Comparison of ENCODE assay signal across 33 cellular contexts in genomic region chr6:128727500-128727899, GRCh38.
"Had no signal": no experiment of that assay in that cellular context is flagged by ENCODE, and none has a peak within 500 bp of the region (broad histone marks: within the 10 kb centered on the region; RNA-seq: fewer than 3 reads in every experiment).

No MANE protein-coding gene starts in this region.

- H3K27me3 ChIP-seq: adrenal gland, brain microvascular endothelial cell, breast epithelium had no signal

- H3K4me1 ChIP-seq: adrenal gland, body of pancreas, breast epithelium had no signal

- H3K9me3 ChIP-seq: adrenal gland, body of pancreas, breast epithelium had no signal

- H3K27ac ChIP-seq: adrenal gland, body of pancreas, brain microvascular endothelial cell, breast epithelium, VCaP had no signal

- FAIRE-seq: astrocyte, TTC549 had no signal

- DNase-seq: activated B cell treated with CpG ODN at 0.5 μM for 24 hours; activated CD4-positive, alpha-beta memory T cell treated with anti-CD3 and anti-CD28 coated beads for 36 hours; activated CD4-positive, alpha-beta T cell treated with anti-CD3 and anti-CD28 coated beads for 4 hours; activated CD4-positive, alpha-beta T cell treated with anti-CD3 and anti-CD28 coated beads, Interleukin-2, amount 10 ng/mL, durations not matched to agents 24 days and 14 days; activated CD4-positive, alpha-beta T cell treated with anti-CD3 and anti-CD28 coated beads, Interleukin-2, amount 50 U/mL, for 1 hour; activated CD4-positive, alpha-beta T cell treated with anti-CD3 and anti-CD28 coated beads, Interleukin-2, amount 50 U/mL, for 4 hours; activated CD4-positive, CD25-positive, alpha-beta regulatory T cell treated with anti-CD3 and anti-CD28 coated beads, Interleukin-2, amount 50 U/mL, for 72 hours; activated CD8-positive, alpha-beta memory T cell treated with anti-CD3 and anti-CD28 coated beads, Interleukin-2, amount 50 U/mL, for 4 hours; activated CD8-positive, alpha-beta T cell treated with anti-CD3 and anti-CD28 coated beads for 36 hours; activated effector memory CD4-positive, alpha-beta T cell treated with anti-CD3 and anti-CD28 coated beads, Interleukin-2, amount 50 U/mL, for 16 hours; activated gamma-delta T cell treated with Interleukin-2 at 50 U/mL for 16 hours; activated naive CD4-positive, alpha-beta T cell; activated naive CD4-positive, alpha-beta T cell treated with anti-CD3 and anti-CD28 coated beads for 36 hours; activated naive CD4-positive, alpha-beta T cell treated with anti-CD3 and anti-CD28 coated beads, Interleukin-2, amount 50 U/mL, for 16 hours; activated naive CD8-positive, alpha-beta T cell treated with anti-CD3 and anti-CD28 coated beads for 36 hours; activated T-cell treated with anti-CD3 and anti-CD28 coated beads for 4 hours; activated T-cell treated with anti-CD3 and anti-CD28 coated beads, Interleukin-2, amount 50 U/mL, for 1 hour; activated T-cell treated with anti-CD3 and anti-CD28 coated beads, Interleukin-2, amount 50 U/mL, for 4 hours; activated T-cell treated with anti-CD3 and anti-CD28 coated beads, Interleukin-2, amount 50 U/mL, for 72 hours; adrenal gland; amniotic stem cell; aorta; body of pancreas; brain microvascular endothelial cell; central memory CD4-positive, alpha-beta T cell; T-helper 2 cell; T-helper 9 cell had no signal

- H3K4me3 ChIP-seq: adrenal gland, body of pancreas, breast epithelium had no signal

- ATAC-seq: activated CD8-positive, alpha-beta T cell treated with anti-CD3 and anti-CD28 coated beads for 36 hours; activated naive CD4-positive, alpha-beta T cell treated with anti-CD3 and anti-CD28 coated beads, Interleukin-2, amount 50 U/mL, for 72 hours; activated T-cell treated with anti-CD3 and anti-CD28 coated beads, Interleukin-2, amount 50 U/mL, for 4 hours; activated T-cell treated with anti-CD3 and anti-CD28 coated beads, Interleukin-2, amount 50 U/mL, for 72 hours; activated T-helper 17 cell treated with anti-CD3 and anti-CD28 coated beads, Interleukin-2, amount 50 U/mL, for 72 hours; body of pancreas had no signal

- H3K36me3 ChIP-seq: adrenal gland, brain microvascular endothelial cell, breast epithelium had no signal
